Comparison of ENCODE assay signal across 8 cellular contexts in the genomic region with DNA sequence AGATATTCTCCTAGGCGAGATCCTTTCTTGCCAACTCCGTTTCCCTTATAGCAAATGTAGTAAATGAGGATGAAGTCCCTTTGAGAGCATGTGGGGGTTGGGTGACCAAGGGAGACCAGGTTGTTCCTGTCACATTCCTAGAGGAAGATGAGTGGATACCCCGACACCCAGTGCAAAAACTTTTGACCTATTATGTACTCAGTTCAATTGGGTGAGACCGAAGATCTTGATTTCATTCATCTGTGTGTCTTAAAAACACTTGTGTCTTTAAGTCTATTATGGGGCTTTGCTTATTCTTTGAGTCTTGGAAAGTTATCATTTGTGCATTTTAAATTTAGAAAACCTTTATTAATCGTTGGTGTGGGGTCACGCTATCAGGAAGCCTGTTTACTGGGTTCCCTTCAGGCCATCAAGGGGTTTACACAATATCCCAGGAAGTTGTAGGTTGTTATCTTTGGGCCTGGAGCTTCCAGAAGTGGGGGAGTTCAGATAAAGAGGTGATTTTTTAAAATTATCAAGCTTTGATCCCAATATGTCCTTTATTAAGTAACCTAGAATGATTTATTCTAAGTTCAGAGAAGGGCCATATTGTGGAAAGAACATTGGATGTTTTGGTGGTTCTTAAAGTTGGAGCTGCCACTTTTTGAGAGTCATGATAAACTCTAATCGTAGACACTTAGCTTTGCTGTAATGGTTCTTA. TPM values are rescaled to one million over a fixed set of nuclear protein-coding genes. Genes with fewer than 3 reads are reported as not detected.
A peak's percentile ranks its signal among the peaks of the same experiment; 100 is the strongest.
DNase-seq lines count a peak whose midpoint lies in the region; ATAC-seq, FAIRE-seq and TF ChIP-seq lines count a peak whose summit lies in the region.

No MANE protein-coding gene starts in this region.

- H3K4me3 Mint-ChIP-seq in activated T-helper 2 cell treated with anti-CD3 and anti-CD28 coated beads, Interferon-gamma antibody, Interleukin-2, Interleukin-4, amounts not matched to agents 10 μg/mL and 5 μg/mL and 100 μg/mL, durations not matched to agents 14 hours and 24 hours and 36 hours (ENCODE audit: low read depth) = peak overlapping the region; percentile 76

- no peaks in the 10 kb centered on the region for H3K36me3 ChIP-seq in hepatocyte (replicated peaks; ENCODE audit: insufficient read depth, low read depth)
- H3K36me3 ChIP-seq in gastrocnemius medialis = peaks cover 0 to 20% of the 10 kb centered on the region in 2 donors

- ATAC-seq in gastrocnemius medialis (no peak), GM19452 (IDR thresholded peaks at IDR 0.05; ENCODE audit: unreplicated experiment) (no peak)

- no peak overlapping the region for H3K27ac Mint-ChIP-seq in activated T-helper 2 cell treated with anti-CD3 and anti-CD28 coated beads, Interferon-gamma antibody, Interleukin-2, Interleukin-4, amounts not matched to agents 10 μg/mL and 5 μg/mL and 100 μg/mL, durations not matched to agents 14 hours and 24 hours and 36 hours

- peaks cover 25% of the 10 kb centered on the region for H3K79me2 ChIP-seq in hepatocyte

- in situ Hi-C loops in gastrocnemius medialis (cut with MboI; ENCODE audit: low sequenced_read_pairs in 4 of 4) = loop anchor here (10.0 to 25.0 kb wide), 3 partner anchors 75 to 513 kb away; no protein-coding TSS in a partner anchor

- peak overlapping the region; percentile 66 for H3K4me3 ChIP-seq in hepatocyte
- peak overlapping the region; percentile 86 to 99 (median 94) for H3K4me3 ChIP-seq in gastrocnemius medialis

- 44% methylated on average over 7 of the region's 7 CpGs for WGBS in hepatocyte (ENCODE audit: low lambda C conversion rate, missing lambda C conversion rate)

- H3K9me3 ChIP-seq in hepatocyte (ENCODE audit: low read depth) (no peaks in the 10 kb centered on the region), gastrocnemius medialis (no peaks in the 10 kb centered on the region)

- H3K27me3 ChIP-seq in hepatocyte (no peaks in the 10 kb centered on the region), gastrocnemius medialis (no peaks in the 10 kb centered on the region)

- DNase-seq in GM12892 (ENCODE audit: insufficient read length) (no peak), hepatocyte (ENCODE audit: low spot score) (peak; percentile 32), gastrocnemius medialis (peak in 1 of 2 donors; percentile 46), iPS-NIHi7 (ENCODE audit: extremely low spot score) (no peak), RKO (ENCODE audit: low spot score) (no peak), cerebellum (ENCODE audit: low spot score) (no peak)
- DNase-seq in activated T-helper 2 cell treated with anti-CD3 and anti-CD28 coated beads, Interferon-gamma antibody, Interleukin-2, Interleukin-4, amounts not matched to agents 10 μg/mL and 5 μg/mL and 100 μg/mL, durations not matched to agents 14 hours and 24 hours and 36 hours (ENCODE audit: low spot score) = no peak

- TF ChIP-seq CTCF in hepatocyte (IDR thresholded peaks at IDR 0.05; ENCODE audit: poor library complexity) = no peak
- peak in 1 of 5 experiments; percentile 16 for TF ChIP-seq CTCF in gastrocnemius medialis (IDR thresholded peaks at IDR 0.05 in 4 of 5, conservative IDR thresholded peaks at IDR 0.05 in 1 of 5)

- H3K27me3 Mint-ChIP-seq in activated T-helper 2 cell treated with anti-CD3 and anti-CD28 coated beads, Interferon-gamma antibody, Interleukin-2, Interleukin-4, amounts not matched to agents 10 μg/mL and 5 μg/mL and 100 μg/mL, durations not matched to agents 14 hours and 24 hours and 36 hours (ENCODE audit: low read depth) = peaks cover 36% of the 10 kb centered on the region

- H3K27ac ChIP-seq in hepatocyte (peak overlapping the region; percentile 93), gastrocnemius medialis (peak overlapping the region; percentile 87 to 96 (median 91))

- TF ChIP-seq POLR2A in GM12892 (IDR thresholded peaks at IDR 0.05; ENCODE audit: low read depth, low read length) (0 out of 2 replicates have a peak, but pooled peaks have one; percentile 2), gastrocnemius medialis (IDR thresholded peaks at IDR 0.05) (no peak)

- intact Hi-C loops in activated T-helper 2 cell treated with anti-CD3 and anti-CD28 coated beads, Interferon-gamma antibody, Interleukin-2, Interleukin-4, amounts not matched to agents 10 μg/mL and 5 μg/mL and 100 μg/mL, durations not matched to agents 14 hours and 24 hours and 36 hours (cut with micrococcal nuclease) = loop anchor here (5.0 kb wide), 2 partner anchors 148 to 1087 kb away; no protein-coding TSS in a partner anchor
- intact Hi-C loops in gastrocnemius medialis (cut with DNase I; ENCODE audit: low total_unique reads) = loop anchor here (5.0 kb wide), 3 partner anchors 43 to 1402 kb away; no protein-coding TSS in a partner anchor

- H3K4me2 ChIP-seq in hepatocyte = peak overlapping the region; percentile 84

- H3K9me2 ChIP-seq in hepatocyte (replicated peaks; ENCODE audit: insufficient read depth) = no peaks in the 10 kb centered on the region

- peaks cover 28% of the 10 kb centered on the region for H4K20me1 ChIP-seq in hepatocyte (ENCODE audit: insufficient read depth, poor library complexity, severe bottlenecking)

- H3K4me1 Mint-ChIP-seq in activated T-helper 2 cell treated with anti-CD3 and anti-CD28 coated beads, Interferon-gamma antibody, Interleukin-2, Interleukin-4, amounts not matched to agents 10 μg/mL and 5 μg/mL and 100 μg/mL, durations not matched to agents 14 hours and 24 hours and 36 hours (ENCODE audit: low read depth) = peaks cover 9% of the 10 kb centered on the region

- H3K36me3 Mint-ChIP-seq in activated T-helper 2 cell treated with anti-CD3 and anti-CD28 coated beads, Interferon-gamma antibody, Interleukin-2, Interleukin-4, amounts not matched to agents 10 μg/mL and 5 μg/mL and 100 μg/mL, durations not matched to agents 14 hours and 24 hours and 36 hours (ENCODE audit: low read depth) = peaks cover 22% of the 10 kb centered on the region

- H2AFZ ChIP-seq in hepatocyte = no peak overlapping the region

- H3K4me1 ChIP-seq in hepatocyte (ENCODE audit: insufficient read depth) (peaks cover 25% of the 10 kb centered on the region), gastrocnemius medialis (peaks cover 12 to 15% of the 10 kb centered on the region in 2 donors)

- no peak for FAIRE-seq in GM12892 (lab: Jason Lieb, UNC)

- no peaks in the 10 kb centered on the region for H3K9me3 Mint-ChIP-seq in activated T-helper 2 cell treated with anti-CD3 and anti-CD28 coated beads, Interferon-gamma antibody, Interleukin-2, Interleukin-4, amounts not matched to agents 10 μg/mL and 5 μg/mL and 100 μg/mL, durations not matched to agents 14 hours and 24 hours and 36 hours

RNA-seq across cellular contexts. Expression of a gene that starts 2.8 kb away (rescaled TPM):
- polyA plus RNA-seq in GM12892 (2012; ENCODE audit: missing spikeins) = 9.5 TPM
- 119 and 123 TPM in 2 replicates for total RNA-seq in activated T-helper 2 cell treated with anti-CD3 and anti-CD28 coated beads, Interferon-gamma antibody, Interleukin-2, Interleukin-4, amounts not matched to agents 10 μg/mL and 5 μg/mL and 100 μg/mL, durations not matched to agents 14 hours and 24 hours and 36 hours
- 387 and 429 TPM in 2 replicates for total RNA-seq in hepatocyte
- polyA plus RNA-seq in hepatocyte = 103 and 146 TPM in 2 replicates
- total RNA-seq in gastrocnemius medialis = 1,000 to 10,000 TPM in 2 of 4 donors, 100 to 1,000 TPM in 2; 696 to 1,267 (median 1,094) TPM
- 123 TPM for total RNA-seq in cerebellum
